ENCODE assay signal across 24 cellular contexts in genomic region chr9:20491612-20492011, GRCh38.
DNase-seq lines count a peak whose midpoint lies in the region; ATAC-seq, FAIRE-seq and TF ChIP-seq lines count a peak whose summit lies in the region.
"Had no signal": no experiment of that assay in that cellular context is flagged by ENCODE, and none has a peak within 500 bp of the region (broad histone marks: within the 10 kb centered on the region; RNA-seq: fewer than 3 reads in every experiment).

No MANE protein-coding gene starts in this region.

- SMC1A ChIA-PET in GM12878 (lab: Charles Lee; ENCODE audit: uncharacterized antibody, unreplicated experiment) = interaction anchor here (0.7 to 2.2 kb wide), 6 partner anchors 8 to 134 kb away, joined by 3 to 5 read pairs (median 3); no protein-coding TSS in a partner anchor

- H3K27me3 ChIP-seq in DOHH2 (ENCODE audit: control insufficient read depth, low read length) (no peaks in the 10 kb centered on the region; the same call in 1 of the 2 replicates), GM12878 (replicated peaks in 1 of 2; ENCODE audit: control insufficient read depth in 2 of 2, insufficient read depth in 2 of 2, low read length in 1 of 2) (no peaks in the 10 kb centered on the region), MM.1S (replicated peaks; ENCODE audit: insufficient read depth, low read length) (no peaks in the 10 kb centered on the region)
- H3K27me3 ChIP-seq: BLaER1 had no signal

- no peaks in the 10 kb centered on the region for H3K79me2 ChIP-seq in DOHH2 (ENCODE audit: control insufficient read depth, low read length)
- H3K79me2 ChIP-seq in GM12878 (ENCODE audit: control insufficient read depth, insufficient read depth, low read length) = peaks cover 10% of the 10 kb centered on the region
- H3K79me2 ChIP-seq in MM.1S (ENCODE audit: low read length) = peaks cover 20% of the 10 kb centered on the region; the same call in 1 of the 2 replicates

- H3K9me3 ChIP-seq in DOHH2 (ENCODE audit: control insufficient read depth, insufficient read depth, low read length) (no peaks in the 10 kb centered on the region), GM12878 (replicated peaks; ENCODE audit: control insufficient read depth, insufficient read depth, low read length) (no peaks in the 10 kb centered on the region), MM.1S (replicated peaks; ENCODE audit: insufficient read depth, low read length) (no peaks in the 10 kb centered on the region)
- H3K9me3 ChIP-seq: A549, BLaER1, Caco-2 had no signal

- H3K9me2 ChIP-seq in DOHH2 (replicated peaks; ENCODE audit: control insufficient read depth, low read length) = no peaks in the 10 kb centered on the region
- no peaks in the 10 kb centered on the region for H3K9me2 ChIP-seq in MM.1S (replicated peaks; ENCODE audit: insufficient read depth, low read length)

- WGBS in GM12878 (ENCODE audit: insufficient coverage, insufficient replicate concordance, low lambda C conversion rate, missing lambda C conversion rate) = 93% methylated on average over 1 of the region's 1 CpG

- H3K4me3 ChIP-seq in DOHH2 (ENCODE audit: low read length) (no peak overlapping the region), GM12878 (peak overlapping the region; percentile 3; the same call in 1 of the 2 replicates), MM.1S (ENCODE audit: low read length) (no peak overlapping the region)
- H3K4me3 ChIP-seq: A549, BLaER1, GM23338 had no signal

- no TSS peak for BruUV-seq in GM12878 (replicated peaks; lab: Mats Ljungman, UMichigan)

- DNase-seq in GM19239 (ENCODE audit: insufficient read length, low spot score) = no peak
- DNase-seq in GM12878 (ENCODE audit: low read depth, low spot score) = no peak
- DNase-seq in MM.1S = no peak
- DNase-seq in SIG-M5 (lab: John Stamatoyannopoulos, UW) = no peak
- DNase-seq in pons (ENCODE audit: low spot score) = no peak
- DNase-seq: 8988T; ACHN; Caco-2; CD4-positive, CD25-positive, alpha-beta regulatory T cell; CD8-positive, alpha-beta T cell; DMS153; DND-41; EL; GDM1; H9; HFFc6 had no signal

- H3K4me1 ChIP-seq in DOHH2 (ENCODE audit: control insufficient read depth, low read length) (peaks cover 14% of the 10 kb centered on the region), GM12878 (ENCODE audit: control insufficient read depth, insufficient read depth, low read length) (peaks cover 8% of the 10 kb centered on the region), MM.1S (ENCODE audit: low read length) (no peaks in the 10 kb centered on the region)
- H3K4me1 ChIP-seq: BLaER1, Caco-2 had no signal

- no peak for TF ChIP-seq RAD21 in GM12878 (IDR thresholded peaks at IDR 0.05; ENCODE audit: insufficient read depth, low read depth, low read length)

- ATAC-seq in GM12878 = no peak
- ATAC-seq in GM19455 (IDR thresholded peaks at IDR 0.05; ENCODE audit: unreplicated experiment) = no peak
- ATAC-seq: A549; CD8-positive, alpha-beta T cell; GM23338; HCT116 had no signal

- no peak for TF ChIP-seq POLR2A in GM12878 (IDR thresholded peaks at IDR 0.05; ENCODE audit: low read depth, low read length)

- H2AFZ ChIP-seq in GM12878 (ENCODE audit: control insufficient read depth, low read depth, low read length) (no peak overlapping the region), MM.1S (ENCODE audit: low read length) (no peak overlapping the region)
- H2AFZ ChIP-seq: GM23338 had no signal

- TF ChIP-seq CTCF in DOHH2 (IDR thresholded peaks at IDR 0.05; ENCODE audit: low read depth, low read length, poor library complexity, severe bottlenecking) = no peak
- TF ChIP-seq CTCF in GM12878 (IDR thresholded peaks at IDR 0.05 in 2 of 3, conservative IDR thresholded peaks at IDR 0.05 in 1 of 3; ENCODE audit: control insufficient read depth in 2 of 3, extremely low read depth in 1 of 3, insufficient read depth in 1 of 3, low read depth in 3 of 3, low read length in 3 of 3) = no peak
- TF ChIP-seq CTCF in MM.1S (IDR thresholded peaks at IDR 0.05; ENCODE audit: low read length) = no peak

- intact Hi-C loops in GM12878 (cut with micrococcal nuclease; ENCODE audit: unreplicated experiment) = no loop called here

- CTCF ChIA-PET in GM12878 (lab: Yijun Ruan, JAX) = interaction anchor here (1.0 to 1.3 kb wide), 2 partner anchors 11 to 449 kb away, joined by 5 to 7 read pairs; no protein-coding TSS in a partner anchor

- FAIRE-seq in GM19239 (lab: Jason Lieb, UNC) (peak; percentile 79), GM12878 (lab: Jason Lieb, UNC) (no peak)
- FAIRE-seq: A549, GM12891 had no signal

- no peak for TF ChIP-seq EP300 in GM12878 (IDR thresholded peaks at IDR 0.05; ENCODE audit: borderline replicate concordance in 1 of 2, control insufficient read depth in 1 of 2, low read depth in 2 of 2, low read length in 2 of 2)

- H3K27ac ChIP-seq in DOHH2 (ENCODE audit: low read depth, low read length) (no peak overlapping the region), GM12878 (ENCODE audit: control insufficient read depth, insufficient read depth) (no peak overlapping the region), MM.1S (ENCODE audit: low read length) (no peak overlapping the region)
- H3K27ac ChIP-seq: A549, BLaER1, C4-2B had no signal

- H3F3A ChIP-seq in DOHH2 (ENCODE audit: control insufficient read depth, insufficient read depth) (no peaks in the 10 kb centered on the region), MM.1S (ENCODE audit: insufficient read depth, low read length) (no peaks in the 10 kb centered on the region)

- RAD21 ChIA-PET in GM12878 (lab: Charles Lee; ENCODE audit: unreplicated experiment) = interaction anchor here (0.9 to 1.5 kb wide), 3 partner anchors 13 to 126 kb away, joined by 3 to 5 read pairs (median 3); no protein-coding TSS in a partner anchor

- in situ Hi-C loops in GM12878 (cut with MboI) = no loop called here

- no peaks in the 10 kb centered on the region; the same call in 1 of the 2 replicates for H4K20me1 ChIP-seq in DOHH2 (ENCODE audit: control insufficient read depth, insufficient read depth, low read depth, low read length)
- H4K20me1 ChIP-seq in GM12878 (ENCODE audit: control insufficient read depth, insufficient read depth) = no peaks in the 10 kb centered on the region
- no peaks in the 10 kb centered on the region for H4K20me1 ChIP-seq in MM.1S (ENCODE audit: insufficient read depth, low read length)
- H4K20me1 ChIP-seq: BLaER1 had no signal

- H3K36me3 ChIP-seq in DOHH2 (ENCODE audit: control insufficient read depth, low read length) = no peaks in the 10 kb centered on the region
- no peaks in the 10 kb centered on the region for H3K36me3 ChIP-seq in GM12878 (ENCODE audit: control insufficient read depth in 2 of 2, insufficient read depth in 2 of 2, low read length in 1 of 2)
- no peaks in the 10 kb centered on the region for H3K36me3 ChIP-seq in MM.1S (replicated peaks; ENCODE audit: insufficient read depth, low read length)
- H3K36me3 ChIP-seq: BLaER1 had no signal

- POLR2A ChIA-PET in GM12878 (lab: Charles Lee) = no interaction called here

- H3K9ac ChIP-seq in GM12878 (ENCODE audit: control insufficient read depth, insufficient read depth, low read length) (no peak overlapping the region), MM.1S (ENCODE audit: low read length) (no peak overlapping the region)
- H3K9ac ChIP-seq: BLaER1 had no signal

- H3K4me2 ChIP-seq in DOHH2 (ENCODE audit: low read length) (peak overlapping the region; percentile 21; the same call in 1 of the 2 replicates), GM12878 (ENCODE audit: control insufficient read depth, insufficient read depth) (peak overlapping the region; percentile 15; the same call in 1 of the 2 replicates), MM.1S (ENCODE audit: low read depth, low read length) (no peak overlapping the region)
- H3K4me2 ChIP-seq: A549, BLaER1, GM23338 had no signal

TF ChIP-seq in GM12878, 131 proteins besides CTCF, POLR2A, EP300 and RAD21 (continues in another document):
- TF ChIP-seq SMC3 (IDR thresholded peaks at IDR 0.05; ENCODE audit: borderline replicate concordance, low read length) = no peak
- no peak for TF ChIP-seq NRF1 (conservative IDR thresholded peaks at IDR 0.05; ENCODE audit: low read depth, low read length)
- TF ChIP-seq SP1 (IDR thresholded peaks at IDR 0.05; ENCODE audit: low read depth, low read length) = no peak
- no peak for TF ChIP-seq CHD1 (IDR thresholded peaks at IDR 0.05; ENCODE audit: low read depth, low read length)
- TF ChIP-seq ZNF592 (IDR thresholded peaks at IDR 0.05) = no peak
